Comparison of ENCODE assay signal across 10 cellular contexts in genomic region chr16:23837553-23838308, GRCh38. TPM values are rescaled to one million over a fixed set of nuclear protein-coding genes. Genes with fewer than 3 reads are reported as not detected.
A peak's percentile ranks its signal among the peaks of the same experiment; 100 is the strongest.
DNase-seq lines count a peak whose midpoint lies in the region; ATAC-seq and TF ChIP-seq lines count a peak whose summit lies in the region.
"Had no signal": no experiment of that assay in that cellular context is flagged by ENCODE, and none has a peak within 500 bp of the region (broad histone marks: within the 10 kb centered on the region; RNA-seq: fewer than 3 reads in every experiment).

No MANE protein-coding gene starts in this region.

- peaks cover 60% of the 10 kb centered on the region for H3K4me1 Mint-ChIP-seq in activated T-helper 17 cell treated with anti-CD3 and anti-CD28 coated beads, Interleukin-2, amount 50 U/mL, for 72 hours

- H3K4me2 ChIP-seq in BLaER1 treated with 17β-estradiol and CSF1 and Interleukin-3, amounts not matched to agents 10 nM and 100 nM: peak overlapping the region; percentile 92 to 99 (median 95)

- no peaks in the 10 kb centered on the region for H3K9me3 ChIP-seq in BLaER1 treated with 17β-estradiol and CSF1 and Interleukin-3, amounts not matched to agents 10 nM and 100 nM (replicated peaks in 1 of 11)
- H3K9me3 ChIP-seq in muscle layer of colon (ENCODE audit: low read length): no peaks in the 10 kb centered on the region
- H3K9me3 ChIP-seq in aorta (ENCODE audit: control insufficient read depth, low read length): no peaks in the 10 kb centered on the region

- DNase-seq in GM20000 (ENCODE audit: low spot score): peak; percentile 51
- DNase-seq in aorta: no peak
- DNase-seq: NCI-H1694 had no signal

- intact Hi-C loops in aorta (cut with DNase I): no loop called here

- peaks cover 0 to 44% (median 37%) of the 10 kb centered on the region in 11 experiments; a peak in 19 of 22 replicates for H3K27me3 ChIP-seq in BLaER1 treated with 17β-estradiol and CSF1 and Interleukin-3, amounts not matched to agents 10 nM and 100 nM
- no peaks in the 10 kb centered on the region for H3K27me3 ChIP-seq in muscle layer of colon (ENCODE audit: control insufficient read depth in 1 of 2, insufficient read depth in 2 of 2, low read length in 2 of 2)
- no peaks in the 10 kb centered on the region for H3K27me3 ChIP-seq in aorta (ENCODE audit: control insufficient read depth in 1 of 2, insufficient read depth in 2 of 2, low read length in 1 of 2)

- no peaks in the 10 kb centered on the region for H3K9me3 Mint-ChIP-seq in activated T-helper 17 cell treated with anti-CD3 and anti-CD28 coated beads, Interleukin-2, amount 50 U/mL, for 72 hours

- H3K36me3 ChIP-seq in BLaER1 treated with 17β-estradiol and CSF1 and Interleukin-3, amounts not matched to agents 10 nM and 100 nM: peaks cover 0 to 40% (median 16%) of the 10 kb centered on the region in 11 experiments; a peak in 13 of 22 replicates
- no peaks in the 10 kb centered on the region for H3K36me3 ChIP-seq in muscle layer of colon (ENCODE audit: insufficient read depth, low read length)
- H3K36me3 ChIP-seq in aorta (ENCODE audit: control insufficient read depth in 1 of 2, insufficient read depth in 2 of 2, low read length in 1 of 2): no peaks in the 10 kb centered on the region

- H3K27ac Mint-ChIP-seq in activated T-helper 17 cell treated with anti-CD3 and anti-CD28 coated beads, Interleukin-2, amount 50 U/mL, for 72 hours: peak overlapping the region; percentile 97

- peaks cover 56% of the 10 kb centered on the region for H3K36me3 Mint-ChIP-seq in activated T-helper 17 cell treated with anti-CD3 and anti-CD28 coated beads, Interleukin-2, amount 50 U/mL, for 72 hours (ENCODE audit: low read depth)

- H3K27me3 Mint-ChIP-seq in activated T-helper 17 cell treated with anti-CD3 and anti-CD28 coated beads, Interleukin-2, amount 50 U/mL, for 72 hours: no peaks in the 10 kb centered on the region

- H4K20me1 ChIP-seq in BLaER1 treated with 17β-estradiol and CSF1 and Interleukin-3, amounts not matched to agents 10 nM and 100 nM: peaks cover 8 to 58% (median 30%) of the 10 kb centered on the region in 11 experiments; a peak in 17 of 22 replicates

- H3K27ac ChIP-seq in BLaER1 treated with 17β-estradiol and CSF1 and Interleukin-3, amounts not matched to agents 10 nM and 100 nM: peak overlapping the region in 6 of 11 experiments; percentile 27 to 85 (median 80); a peak in 7 of 22 replicates
- no peak overlapping the region for H3K27ac ChIP-seq in muscle layer of colon (ENCODE audit: low read depth, low read length)
- H3K27ac ChIP-seq in aorta (ENCODE audit: low read depth in 1 of 2, low read length in 2 of 2): no peak overlapping the region

- TF ChIP-seq CTCF in GM20000 (IDR thresholded peaks at IDR 0.05; ENCODE audit: extremely low read depth, missing control alignments): no peak

- H3K9ac ChIP-seq in BLaER1 treated with 17β-estradiol and CSF1 and Interleukin-3, amounts not matched to agents 10 nM and 100 nM: peak overlapping the region; percentile 74 to 89 (median 83); a peak in 20 of 22 replicates
- no peak overlapping the region for H3K9ac ChIP-seq in muscle layer of colon (ENCODE audit: low read length)

- no peak for ATAC-seq in activated T-helper 17 cell treated with anti-CD3 and anti-CD28 coated beads, Interleukin-2, amount 50 U/mL, for 72 hours (replicated peaks)
- no peak for ATAC-seq in aorta (ENCODE audit: low FRiP score)
- no peak for ATAC-seq in HG03378 (IDR thresholded peaks at IDR 0.05; ENCODE audit: unreplicated experiment)
- no peak for ATAC-seq in GM21367 (IDR thresholded peaks at IDR 0.05; ENCODE audit: unreplicated experiment)
- no peak for ATAC-seq in HG03439 (IDR thresholded peaks at IDR 0.05; ENCODE audit: unreplicated experiment)

- peak overlapping the region; percentile 66 to 98 (median 88); a peak in 19 of 20 replicates for H3K4me3 ChIP-seq in BLaER1 treated with 17β-estradiol and CSF1 and Interleukin-3, amounts not matched to agents 10 nM and 100 nM
- H3K4me3 ChIP-seq in muscle layer of colon (ENCODE audit: low read depth in 1 of 2, low read length in 2 of 2) (peak overlapping the region; percentile 47 to 58), aorta (ENCODE audit: low read length in 2 of 2) (no peak overlapping the region)
- H3K4me3 ChIP-seq: lung had no signal

- WGBS in aorta, 2 donors: 23 to 28% methylated on average over 16 of the region's 16 CpGs

- peaks cover 39 to 67% (median 53%) of the 10 kb centered on the region in 10 experiments for H3K4me1 ChIP-seq in BLaER1 treated with 17β-estradiol and CSF1 and Interleukin-3, amounts not matched to agents 10 nM and 100 nM
- H3K4me1 ChIP-seq in muscle layer of colon (ENCODE audit: insufficient read depth, low read length): peaks cover 18% of the 10 kb centered on the region
- no peaks in the 10 kb centered on the region for H3K4me1 ChIP-seq in aorta (ENCODE audit: control insufficient read depth in 1 of 2, insufficient read depth in 2 of 2, low read length in 2 of 2)

- peak overlapping the region; percentile 99 for H3K4me3 Mint-ChIP-seq in activated T-helper 17 cell treated with anti-CD3 and anti-CD28 coated beads, Interleukin-2, amount 50 U/mL, for 72 hours

RNA-seq across cellular contexts. Expression of gene PRKCB, which starts 1.9 kb away (rescaled TPM):
- 10 to 100 TPM; 76.0 to 87.7 TPM for total RNA-seq in activated T-helper 17 cell treated with anti-CD3 and anti-CD28 coated beads, Interleukin-2, amount 50 U/mL, for 72 hours
- total RNA-seq in aorta: 10 to 100 TPM in 1 of 2 donors, 1 to 10 TPM in 1; 6.3 to 16.7 TPM
- polyA plus RNA-seq in aorta: 1 to 10 TPM in 1 of 2 donors, under 1 TPM in 1; 0.28 to 4.5 TPM

Comparison
In these comparisons a context has a peak if more than half of its experiments do, and no peak if none do; other contexts are left out.
1. H3K27ac ChIP-seq: peak in BLaER1 treated with 17β-estradiol and CSF1 and Interleukin-3, amounts not matched to agents 10 nM and 100 nM (6 of 11); none in muscle layer of colon (single experiment) and aorta (0 of 2).
2. H3K4me3 ChIP-seq: peak in BLaER1 treated with 17β-estradiol and CSF1 and Interleukin-3, amounts not matched to agents 10 nM and 100 nM (10 of 10) and muscle layer of colon (2 of 2); none in aorta (0 of 2).
3. RNA of gene PRKCB, which starts 1.9 kb away (total RNA-seq): 76.0 to 87.7 TPM in activated T-helper 17 cell treated with anti-CD3 and anti-CD28 coated beads, Interleukin-2, amount 50 U/mL, for 72 hours; 6.3 to 16.7 TPM in aorta; every median in the first group is over 4 times any median in the second.